Comparison of ENCODE assay signal across 8 cellular contexts in the genomic region with DNA sequence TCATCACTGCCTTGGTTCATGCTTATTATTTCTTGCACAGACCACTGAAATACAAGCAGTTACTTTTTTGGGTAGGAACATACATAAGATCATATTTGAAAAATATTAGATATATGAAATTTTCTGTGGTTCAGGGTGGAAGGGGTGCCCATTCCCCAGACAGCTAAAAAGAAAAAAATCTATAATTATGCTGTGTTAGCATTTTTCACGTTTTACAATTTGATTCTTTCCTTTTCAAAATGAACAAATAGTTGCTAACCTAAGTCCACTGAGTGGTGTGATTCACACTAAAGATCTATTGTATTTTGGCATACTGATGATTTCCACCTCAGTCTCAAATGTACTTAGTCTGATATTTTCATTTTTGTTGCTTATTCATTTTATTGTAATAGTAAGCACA.
"Had no signal": no experiment of that assay in that cellular context is flagged by ENCODE, and none has a peak within 500 bp of the region (broad histone marks: within the 10 kb centered on the region; RNA-seq: fewer than 3 reads in every experiment).

No MANE protein-coding gene starts in this region.

- H3K4me1 ChIP-seq: HAP-1 had no signal

- H3K4me3 ChIP-seq: GM23338, HAP-1 had no signal

- H3K9ac ChIP-seq: KMS-11 had no signal

- DNase-seq: H7, HFFc6, KBM-7 had no signal

- ATAC-seq: HCT116 had no signal

- FAIRE-seq: HTR-8/SVneo had no signal

- H2AFZ ChIP-seq: GM23338 had no signal

- H3K4me2 ChIP-seq: GM23338, KMS-11 had no signal

- H3K27ac ChIP-seq: KMS-11 had no signal

- H3K9me3 ChIP-seq: HAP-1 had no signal
